Comparison of ENCODE assay signal across 8 cellular contexts in the genomic region with DNA sequence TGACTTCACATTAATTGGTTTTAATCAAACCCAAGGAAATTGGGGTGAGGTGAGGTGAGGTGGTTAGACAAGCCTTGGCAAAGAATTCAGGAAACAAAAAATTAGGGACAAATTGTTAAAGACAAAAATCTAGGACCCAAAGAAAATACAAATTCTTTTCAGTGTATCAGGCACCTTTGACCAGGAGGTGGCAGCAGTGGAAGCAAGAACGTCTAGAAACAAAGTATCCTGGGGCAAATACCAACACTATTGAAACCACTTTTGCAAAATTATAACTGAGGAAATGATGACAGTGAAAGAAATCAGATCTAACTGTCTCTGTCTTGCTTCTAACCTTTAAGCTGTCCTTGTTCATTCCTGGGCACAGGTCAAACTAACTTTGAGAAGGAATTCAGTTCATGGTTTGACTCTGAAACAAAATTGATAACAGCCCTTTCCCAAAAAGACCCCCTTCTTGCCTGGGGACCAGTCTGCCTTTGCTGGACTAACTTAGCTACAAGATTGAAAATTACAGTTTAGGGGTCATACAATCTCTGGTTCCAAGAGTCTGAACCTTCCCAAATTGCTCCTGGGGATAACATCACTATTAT. TPM values are rescaled to one million over a fixed set of nuclear protein-coding genes. Genes with fewer than 3 reads are reported as not detected.
DNase-seq lines count a peak whose midpoint lies in the region; ATAC-seq and TF ChIP-seq lines count a peak whose summit lies in the region.

No MANE protein-coding gene starts in this region.

- H3K4me1 Mint-ChIP-seq in mesothelial cell of epicardium (peaks cover 21% of the 10 kb centered on the region), type B pancreatic cell (ENCODE audit: unreplicated experiment) (peaks cover 11% of the 10 kb centered on the region)

- H3K36me3 Mint-ChIP-seq in mesothelial cell of epicardium, result no peaks in the 10 kb centered on the region
- no peaks in the 10 kb centered on the region for H3K36me3 Mint-ChIP-seq in type B pancreatic cell

- TF ChIP-seq RAD21 in Ishikawa (IDR thresholded peaks at IDR 0.05; ENCODE audit: low read depth), result peak; percentile 67

- peaks cover 7% of the 10 kb centered on the region for H3K9me3 Mint-ChIP-seq in mesothelial cell of epicardium
- H3K9me3 Mint-ChIP-seq in type B pancreatic cell, result no peaks in the 10 kb centered on the region

- no peak for ATAC-seq in activated CD4-positive, CD25-positive, alpha-beta regulatory T cell treated with anti-CD3 and anti-CD28 coated beads, Interleukin-2, amount 50 U/mL, for 24 hours
- no peak for ATAC-seq in HG02970 (IDR thresholded peaks at IDR 0.05; ENCODE audit: low FRiP score, unreplicated experiment)

- DNase-seq in activated CD4-positive, CD25-positive, alpha-beta regulatory T cell treated with anti-CD3 and anti-CD28 coated beads, Interleukin-2, amount 50 U/mL, for 16 hours (ENCODE audit: low read depth, low spot score), result peak; percentile 28
- DNase-seq in T1000 (lab: John Stamatoyannopoulos, UW) (peak; percentile 7), coronary artery (ENCODE audit: low spot score) (no peak), mesothelial cell of epicardium (ENCODE audit: low spot score in 2 of 2, unreplicated experiment in 2 of 2) (peak in 1 of 2 experiments; percentile 66), type B pancreatic cell (ENCODE audit: extremely low spot score, unreplicated experiment) (no peak)

- H3K27ac ChIP-seq in coronary artery, result no peak overlapping the region

- H3K27ac Mint-ChIP-seq in mesothelial cell of epicardium (peak overlapping the region; percentile 66), type B pancreatic cell (peak overlapping the region; percentile 16)

- peaks cover 6% of the 10 kb centered on the region for H3K27me3 Mint-ChIP-seq in mesothelial cell of epicardium (ENCODE audit: low read depth)
- peaks cover 4% of the 10 kb centered on the region for H3K27me3 Mint-ChIP-seq in type B pancreatic cell

- H3K4me3 Mint-ChIP-seq in mesothelial cell of epicardium (no peak overlapping the region), type B pancreatic cell (peak overlapping the region; percentile 13)

- no peak for TF ChIP-seq EP300 in Ishikawa (IDR thresholded peaks at IDR 0.05; ENCODE audit: borderline replicate concordance)

- peak; percentile 56 for TF ChIP-seq CTCF in coronary artery (IDR thresholded peaks at IDR 0.05)
- peak; percentile 73 for TF ChIP-seq CTCF in mesothelial cell of epicardium (IDR thresholded peaks at IDR 0.05; ENCODE audit: unreplicated experiment)
- TF ChIP-seq CTCF in type B pancreatic cell (conservative IDR thresholded peaks at IDR 0.05), result peak; percentile 87

- H3K4me3 ChIP-seq in coronary artery, result no peak overlapping the region

TF ChIP-seq in Ishikawa, 13 proteins besides CTCF, POLR2A, EP300 and RAD21:
- TF ChIP-seq TAF1 (IDR thresholded peaks at IDR 0.05; ENCODE audit: low read depth) (no peak), FOXM1 (IDR thresholded peaks at IDR 0.05; ENCODE audit: borderline replicate concordance, low read depth) (no peak), YY1 (IDR thresholded peaks at IDR 0.05; ENCODE audit: low read depth) (no peak), TEAD4 (IDR thresholded peaks at IDR 0.05) (no peak), CEBPB (IDR thresholded peaks at IDR 0.05) (no peak), NFIC (IDR thresholded peaks at IDR 0.05) (no peak), EGR1 (IDR thresholded peaks at IDR 0.05) (no peak), CREB1 (IDR thresholded peaks at IDR 0.05; ENCODE audit: low read depth) (no peak), ZBTB7A (IDR thresholded peaks at IDR 0.05; ENCODE audit: low read depth) (no peak)
- TF ChIP-seq, protein P1, sequence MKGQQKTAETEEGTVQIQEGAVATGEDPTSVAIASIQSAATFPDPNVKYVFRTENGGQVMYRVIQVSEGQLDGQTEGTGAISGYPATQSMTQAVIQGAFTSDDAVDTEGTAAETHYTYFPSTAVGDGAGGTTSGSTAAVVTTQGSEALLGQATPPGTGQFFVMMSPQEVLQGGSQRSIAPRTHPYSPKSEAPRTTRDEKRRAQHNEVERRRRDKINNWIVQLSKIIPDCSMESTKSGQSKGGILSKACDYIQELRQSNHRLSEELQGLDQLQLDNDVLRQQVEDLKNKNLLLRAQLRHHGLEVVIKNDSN (IDR thresholded peaks at IDR 0.05), result no peak
- TF ChIP-seq, protein P2, sequence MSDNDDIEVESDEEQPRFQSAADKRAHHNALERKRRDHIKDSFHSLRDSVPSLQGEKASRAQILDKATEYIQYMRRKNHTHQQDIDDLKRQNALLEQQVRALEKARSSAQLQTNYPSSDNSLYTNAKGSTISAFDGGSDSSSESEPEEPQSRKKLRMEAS (IDR thresholded peaks at IDR 0.05), result no peak
- TF ChIP-seq, protein P3, sequence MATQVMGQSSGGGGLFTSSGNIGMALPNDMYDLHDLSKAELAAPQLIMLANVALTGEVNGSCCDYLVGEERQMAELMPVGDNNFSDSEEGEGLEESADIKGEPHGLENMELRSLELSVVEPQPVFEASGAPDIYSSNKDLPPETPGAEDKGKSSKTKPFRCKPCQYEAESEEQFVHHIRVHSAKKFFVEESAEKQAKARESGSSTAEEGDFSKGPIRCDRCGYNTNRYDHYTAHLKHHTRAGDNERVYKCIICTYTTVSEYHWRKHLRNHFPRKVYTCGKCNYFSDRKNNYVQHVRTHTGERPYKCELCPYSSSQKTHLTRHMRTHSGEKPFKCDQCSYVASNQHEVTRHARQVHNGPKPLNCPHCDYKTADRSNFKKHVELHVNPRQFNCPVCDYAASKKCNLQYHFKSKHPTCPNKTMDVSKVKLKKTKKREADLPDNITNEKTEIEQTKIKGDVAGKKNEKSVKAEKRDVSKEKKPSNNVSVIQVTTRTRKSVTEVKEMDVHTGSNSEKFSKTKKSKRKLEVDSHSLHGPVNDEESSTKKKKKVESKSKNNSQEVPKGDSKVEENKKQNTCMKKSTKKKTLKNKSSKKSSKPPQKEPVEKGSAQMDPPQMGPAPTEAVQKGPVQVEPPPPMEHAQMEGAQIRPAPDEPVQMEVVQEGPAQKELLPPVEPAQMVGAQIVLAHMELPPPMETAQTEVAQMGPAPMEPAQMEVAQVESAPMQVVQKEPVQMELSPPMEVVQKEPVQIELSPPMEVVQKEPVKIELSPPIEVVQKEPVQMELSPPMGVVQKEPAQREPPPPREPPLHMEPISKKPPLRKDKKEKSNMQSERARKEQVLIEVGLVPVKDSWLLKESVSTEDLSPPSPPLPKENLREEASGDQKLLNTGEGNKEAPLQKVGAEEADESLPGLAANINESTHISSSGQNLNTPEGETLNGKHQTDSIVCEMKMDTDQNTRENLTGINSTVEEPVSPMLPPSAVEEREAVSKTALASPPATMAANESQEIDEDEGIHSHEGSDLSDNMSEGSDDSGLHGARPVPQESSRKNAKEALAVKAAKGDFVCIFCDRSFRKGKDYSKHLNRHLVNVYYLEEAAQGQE (IDR thresholded peaks at IDR 0.05; ENCODE audit: low read depth), result no peak

RNA-seq across cellular contexts. Expression of a gene that starts 11.1 kb away (rescaled TPM):
- total RNA-seq in mesothelial cell of epicardium, result 5.5 to 7.2 TPM (median 7.1 TPM) in 3 replicates
- 6.7 and 7.8 TPM in 2 replicates for total RNA-seq in type B pancreatic cell (ENCODE audit: low replicate concordance)

RNA-seq across cellular contexts. Expression of a gene that starts 14.4 kb away (rescaled TPM):
- total RNA-seq in mesothelial cell of epicardium, result 0.69 to 0.75 TPM (median 0.73 TPM) in 3 replicates
- 4.0 and 7.6 TPM in 2 replicates for total RNA-seq in type B pancreatic cell (ENCODE audit: low replicate concordance)

Comparison
In these comparisons a context has a peak if more than half of its experiments do, and no peak if none do; other contexts are left out.
1. DNase-seq: peak in activated CD4-positive, CD25-positive, alpha-beta regulatory T cell treated with anti-CD3 and anti-CD28 coated beads, Interleukin-2, amount 50 U/mL, for 16 hours (single experiment) and T1000 (single experiment); none in coronary artery (single experiment) and type B pancreatic cell (single experiment).
2. Peak in every context shown above with its lines, with median percentiles within 50 percentile points of each other: CTCF ChIP-seq.